ENCODE assay signal across 8 cellular contexts in the genomic region with DNA sequence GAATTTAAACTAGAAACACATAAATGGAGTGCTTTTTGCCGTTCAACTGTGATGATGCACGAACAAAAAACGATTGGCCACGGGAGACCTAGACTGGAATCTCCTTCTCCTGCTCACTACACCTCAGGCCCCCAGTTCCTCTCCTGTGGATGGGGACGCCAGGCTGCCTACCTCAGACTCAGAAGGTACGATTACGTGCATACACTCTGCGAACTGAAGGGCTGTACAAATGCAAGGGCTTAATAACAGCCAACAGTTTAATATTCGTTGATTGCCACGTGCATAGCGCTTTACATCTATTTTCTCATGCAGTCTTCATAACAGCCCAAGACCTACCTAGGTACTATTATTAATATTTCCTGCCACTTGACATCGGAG. TPM values are rescaled to one million over a fixed set of nuclear protein-coding genes. Genes with fewer than 3 reads are reported as not detected.
DNase-seq lines count a peak whose midpoint lies in the region; ATAC-seq, FAIRE-seq and TF ChIP-seq lines count a peak whose summit lies in the region.

No MANE protein-coding gene starts in this region.

- no peaks in the 10 kb centered on the region for H3K9me3 Mint-ChIP-seq in natural killer cell

- H3K4me3 ChIP-seq in colonic mucosa, result peak overlapping the region; percentile 63

- H3K36me3 Mint-ChIP-seq in natural killer cell, result no peaks in the 10 kb centered on the region

- H3K27ac ChIP-seq in C4-2B (peak overlapping the region; percentile 39), colonic mucosa (peak overlapping the region; percentile 42)

- H3K4me3 Mint-ChIP-seq in natural killer cell, result peak overlapping the region; percentile 78

- H3K9me3 ChIP-seq in colonic mucosa, result no peaks in the 10 kb centered on the region

- H3K4me1 Mint-ChIP-seq in natural killer cell, result peaks cover 6 to 23% of the 10 kb centered on the region in 2 donors

- peak overlapping the region; percentile 85 to 95 for H3K27ac Mint-ChIP-seq in natural killer cell

- ATAC-seq in natural killer cell, result no peak
- no peak for ATAC-seq in GM21717 (IDR thresholded peaks at IDR 0.05; ENCODE audit: unreplicated experiment)
- ATAC-seq in HG03135 (IDR thresholded peaks at IDR 0.05; ENCODE audit: unreplicated experiment), result no peak

- no peak for FAIRE-seq in HTR-8/SVneo (lab: Jason Lieb, UNC)

- intact Hi-C loops in colonic mucosa (cut with DNase I), result no loop called here
- intact Hi-C loops in natural killer cell (cut with micrococcal nuclease), result loop anchor here (1.0 kb wide), 1 partner anchor 248 kb away; the partner anchor contains the start of gene CEP57L1

- peak overlapping the region in 1 of 2 donors; percentile 77 for H3K9ac ChIP-seq in colonic mucosa (ENCODE audit: low read depth in 2 of 2, low read length in 2 of 2)

- no peaks in the 10 kb centered on the region for H3K27me3 ChIP-seq in colonic mucosa

- TF ChIP-seq CTCF in C4-2B (conservative IDR thresholded peaks at IDR 0.05) (no peak), colonic mucosa (IDR thresholded peaks at IDR 0.05) (no peak), natural killer cell (IDR thresholded peaks at IDR 0.05) (no peak)

- no peaks in the 10 kb centered on the region for H3K4me1 ChIP-seq in colonic mucosa

- no peaks in the 10 kb centered on the region for H3K36me3 ChIP-seq in colonic mucosa

- H3K27me3 Mint-ChIP-seq in natural killer cell (ENCODE audit: low read depth in 2 of 2), result no peaks in the 10 kb centered on the region

- DNase-seq in NCI-H146 treated with DMSO at 0.1 percent for 48 hours (lab: John Stamatoyannopoulos, UW; ENCODE audit: unreplicated experiment) (peak; percentile 61), colonic mucosa (no peak), natural killer cell (no peak), NCI-H2171 treated with DMSO at 0.1 percent for 48 hours (lab: John Stamatoyannopoulos, UW) (no peak), HTR-8/SVneo (ENCODE audit: insufficient read length, low spot score) (no peak)

RNA-seq across cellular contexts. Expression of gene ARMC2, which starts 0.5 kb away (rescaled TPM):
- total RNA-seq in colonic mucosa (1 to 10 TPM; 1.9 to 2.5 TPM), natural killer cell (10 to 100 TPM in 1 of 3 donors, 1 to 10 TPM in 2; 9.4 to 13.8 (median 9.7) TPM)
